In genomic region chr22:19004471-19004870, GRCh38 we compare ENCODE assay signal across 8 cellular contexts.
"Had no signal": no experiment of that assay in that cellular context is flagged by ENCODE, and none has a peak within 500 bp of the region (broad histone marks: within the 10 kb centered on the region; RNA-seq: fewer than 3 reads in every experiment).

No MANE protein-coding gene starts in this region.

- H3K4me3 ChIP-seq: GM12878 had no signal

- FAIRE-seq: G401.6, GM12878, GM12891, GM12892, GM18507, GM19239 had no signal

- ATAC-seq: GM12878 had no signal

- DNase-seq: GDM1, GF-D8 had no signal
